Comparison of ENCODE assay signal across 8 cellular contexts in genomic region chr1:154183045-154183968, GRCh38. TPM values are rescaled to one million over a fixed set of nuclear protein-coding genes. Genes with fewer than 3 reads are reported as not detected.
DNase-seq lines count a peak whose midpoint lies in the region; ATAC-seq and TF ChIP-seq lines count a peak whose summit lies in the region.

No MANE protein-coding gene starts in this region.

- intact Hi-C loops in ascending aorta (cut with DNase I): loop anchor here (1.0 to 5.0 kb wide), 3 partner anchors 37 to 193 kb away; partner anchors contain the start of genes HAX1, RPS27 and UBAP2L
- intact Hi-C loops in right cardiac atrium (cut with DNase I): loop anchor here in 1 of 4 donors (10.0 kb wide), 1 partner anchor 91 kb away; the partner anchor contains the start of gene HAX1
- intact Hi-C loops in uterus (cut with DNase I; ENCODE audit: low total_unique reads): loop anchor here (1.0 kb wide), 1 partner anchor 37 kb away; the partner anchor contains the start of gene UBAP2L

- TF ChIP-seq CTCF in ascending aorta (IDR thresholded peaks at IDR 0.05) (peak in 1 of 3 experiments; percentile 23), uterus (IDR thresholded peaks at IDR 0.05) (peak in 3 of 4 experiments; percentile 29 to 64 (median 34))

- peaks cover 46% of the 10 kb centered on the region for H3K4me1 Mint-ChIP-seq in T-helper 2 cell treated with Interferon-gamma antibody and Interleukin-4, amounts not matched to agents 5 μg/mL and 100 μg/mL, for 36 hours (ENCODE audit: low read depth)

- H3K4me3 ChIP-seq in ascending aorta (peak overlapping the region; percentile 76 to 88), right cardiac atrium (ENCODE audit: low read length) (peak overlapping the region; percentile 82), uterus (peak overlapping the region; percentile 74 to 88)

- no peaks in the 10 kb centered on the region for H3K9me3 Mint-ChIP-seq in T-helper 2 cell treated with Interferon-gamma antibody and Interleukin-4, amounts not matched to agents 5 μg/mL and 100 μg/mL, for 36 hours

- H3K27ac ChIP-seq in ascending aorta: peak overlapping the region; percentile 81 to 89
- H3K27ac ChIP-seq in right cardiac atrium (ENCODE audit: low read length): peak overlapping the region; percentile 82
- peak overlapping the region; percentile 79 to 87 for H3K27ac ChIP-seq in uterus

- peak overlapping the region; percentile 99 for H3K27ac Mint-ChIP-seq in T-helper 2 cell treated with Interferon-gamma antibody and Interleukin-4, amounts not matched to agents 5 μg/mL and 100 μg/mL, for 36 hours

- H3K4me1 ChIP-seq in ascending aorta (peaks cover 17 to 32% of the 10 kb centered on the region in 2 donors), right cardiac atrium (ENCODE audit: control insufficient read depth, insufficient read depth, low read length) (peaks cover 9% of the 10 kb centered on the region), uterus (peaks cover 13 to 15% of the 10 kb centered on the region in 2 donors)

- 11% methylated on average over 44 of the region's 44 CpGs for WGBS in right cardiac atrium

- H3K36me3 Mint-ChIP-seq in T-helper 2 cell treated with Interferon-gamma antibody and Interleukin-4, amounts not matched to agents 5 μg/mL and 100 μg/mL, for 36 hours (ENCODE audit: low read depth): peaks cover 43% of the 10 kb centered on the region

- peaks cover 3% of the 10 kb centered on the region for H3K27me3 Mint-ChIP-seq in T-helper 2 cell treated with Interferon-gamma antibody and Interleukin-4, amounts not matched to agents 5 μg/mL and 100 μg/mL, for 36 hours (ENCODE audit: low read depth)

- H3K36me3 ChIP-seq in ascending aorta (peaks cover 0 to 9% of the 10 kb centered on the region in 2 donors), uterus (no peaks in the 10 kb centered on the region)

- H3K27me3 ChIP-seq in ascending aorta (no peaks in the 10 kb centered on the region), right cardiac atrium (ENCODE audit: control insufficient read depth, insufficient read depth) (no peaks in the 10 kb centered on the region), uterus (no peaks in the 10 kb centered on the region)

- H3K9me3 ChIP-seq in ascending aorta (no peaks in the 10 kb centered on the region), right cardiac atrium (ENCODE audit: control insufficient read depth, low read length) (no peaks in the 10 kb centered on the region), uterus (no peaks in the 10 kb centered on the region)

- peak; percentile 99 for DNase-seq in NCI-H187 treated with DMSO at 0.1 percent for 48 hours (lab: John Stamatoyannopoulos, UW)
- DNase-seq in T-helper 2 cell treated with Interferon-gamma antibody and Interleukin-4, amounts not matched to agents 5 μg/mL and 100 μg/mL, for 36 hours (ENCODE audit: low spot score): peak; percentile 95
- DNase-seq in ascending aorta (ENCODE audit: low spot score in 2 of 2): peak; percentile 85 to 98
- peak; percentile 96 to 98 (median 98) for DNase-seq in right cardiac atrium
- DNase-seq in pulmonary artery endothelial cell (ENCODE audit: low read depth, low spot score): peak; percentile 84
- peak; percentile 95 to 97 for DNase-seq in uterus

- H3K4me3 Mint-ChIP-seq in T-helper 2 cell treated with Interferon-gamma antibody and Interleukin-4, amounts not matched to agents 5 μg/mL and 100 μg/mL, for 36 hours: peak overlapping the region; percentile 100

- ATAC-seq in GM18499 (IDR thresholded peaks at IDR 0.05; ENCODE audit: insufficient read depth, unreplicated experiment) (peak; percentile 33), HG02938 (IDR thresholded peaks at IDR 0.05; ENCODE audit: unreplicated experiment) (peak; percentile 67), right cardiac atrium (peak; percentile 95 to 96)

- TF ChIP-seq POLR2A in uterus (IDR thresholded peaks at IDR 0.05): peak; percentile 99

RNA-seq across cellular contexts. Expression of gene TPM3, which starts 8.6 kb away (rescaled TPM):
- 254 TPM for total RNA-seq in ascending aorta
- total RNA-seq in right cardiac atrium: 100 to 1,000 TPM; 202 to 594 (median 262) TPM
- 391 TPM for polyA plus RNA-seq in right cardiac atrium
- 575 and 1,000 TPM in 2 replicates for total RNA-seq in pulmonary artery endothelial cell
- total RNA-seq in uterus: 100 to 1,000 TPM; 130 to 263 (median 199) TPM

RNA-seq across cellular contexts. Expression of gene CFAP141, which starts 22.8 kb away (rescaled TPM):
- total RNA-seq in ascending aorta (not detected), right cardiac atrium (not detected), pulmonary artery endothelial cell (not detected in 2 replicates), uterus (not detected)
- not detected for polyA plus RNA-seq in right cardiac atrium

RNA-seq across cellular contexts. Expression of gene NUP210L, which starts 28.4 kb away (rescaled TPM):
- total RNA-seq in ascending aorta (not detected), right cardiac atrium (under 1 TPM; 0.09 to 0.88 (median 0.18) TPM), pulmonary artery endothelial cell (0.07 and 0.11 TPM in 2 replicates), uterus (under 1 TPM in 2 of 4 donors, not detected in 2; 0.09 to 0.21 TPM)
- polyA plus RNA-seq in right cardiac atrium: not detected

RNA-seq across cellular contexts. Expression of gene UBAP2L, which starts 37.4 kb away (rescaled TPM):
- total RNA-seq in ascending aorta (67.8 TPM), right cardiac atrium (100 to 1,000 TPM; 103 to 112 (median 107) TPM), pulmonary artery endothelial cell (62.6 and 73.6 TPM in 2 replicates), uterus (100 to 1,000 TPM in 1 of 4 donors, 10 to 100 TPM in 3; 11.5 to 161 (median 52.0) TPM)
- polyA plus RNA-seq in right cardiac atrium: 67.6 TPM

Comparison
In these comparisons a context has a peak if more than half of its experiments do, and no peak if none do; other contexts are left out.
1. Peak in every context shown above with its lines: DNase-seq, ATAC-seq, H3K4me3 ChIP-seq and H3K27ac ChIP-seq.
2. ATAC-seq: peak in every context shown above with its lines; median percentile 96 in right cardiac atrium; 67 in HG02938; 33 in GM18499.